ENCODE assay signal across 13 cellular contexts in the genomic region with DNA sequence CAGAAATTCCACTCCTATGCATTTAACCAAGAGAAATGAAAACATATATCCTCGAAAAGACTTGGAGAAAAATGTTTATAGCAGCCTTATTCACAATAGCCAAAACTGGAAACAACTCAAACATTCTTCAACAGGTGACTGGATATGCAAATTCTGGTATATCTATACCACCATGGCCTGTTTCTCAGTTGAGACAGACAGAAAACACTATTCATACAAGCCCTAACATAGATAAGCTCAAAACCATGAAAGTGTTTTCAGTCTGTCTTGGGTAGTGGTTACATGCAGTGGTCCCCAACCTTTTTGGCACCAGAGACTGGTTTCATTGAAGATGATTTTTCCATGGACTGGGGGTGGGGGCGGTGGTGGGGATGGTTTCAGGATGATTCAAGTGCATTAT.
DNase-seq lines count a peak whose midpoint lies in the region; ATAC-seq lines count a peak whose summit lies in the region.
"Had no signal": no experiment of that assay in that cellular context is flagged by ENCODE, and none has a peak within 500 bp of the region (broad histone marks: within the 10 kb centered on the region; RNA-seq: fewer than 3 reads in every experiment).

No MANE protein-coding gene starts in this region.

- no peaks in the 10 kb centered on the region for H3K4me1 Mint-ChIP-seq in activated T-helper 17 cell treated with anti-CD3 and anti-CD28 coated beads, Interleukin-2, amount 50 U/mL, for 72 hours
- H3K4me1 Mint-ChIP-seq in naive thymus-derived CD8-positive, alpha-beta T cell = no peaks in the 10 kb centered on the region
- H3K4me1 Mint-ChIP-seq: T-helper 17 cell had no signal

- H3K27ac Mint-ChIP-seq in activated T-helper 17 cell treated with anti-CD3 and anti-CD28 coated beads, Interleukin-2, amount 50 U/mL, for 72 hours = no peak overlapping the region
- H3K27ac Mint-ChIP-seq in naive thymus-derived CD8-positive, alpha-beta T cell = no peak overlapping the region
- H3K27ac Mint-ChIP-seq: T-helper 17 cell had no signal

- no peaks in the 10 kb centered on the region for H3K36me3 Mint-ChIP-seq in activated T-helper 17 cell treated with anti-CD3 and anti-CD28 coated beads, Interleukin-2, amount 50 U/mL, for 72 hours (ENCODE audit: low read depth)
- no peaks in the 10 kb centered on the region for H3K36me3 Mint-ChIP-seq in naive thymus-derived CD8-positive, alpha-beta T cell

- H3K27me3 Mint-ChIP-seq in activated T-helper 17 cell treated with anti-CD3 and anti-CD28 coated beads, Interleukin-2, amount 50 U/mL, for 72 hours = peaks cover 24% of the 10 kb centered on the region
- peaks cover 0 to 15% (median 3%) of the 10 kb centered on the region in 5 donors for H3K27me3 Mint-ChIP-seq in naive thymus-derived CD8-positive, alpha-beta T cell

- no peak overlapping the region for H3K4me3 Mint-ChIP-seq in activated T-helper 17 cell treated with anti-CD3 and anti-CD28 coated beads, Interleukin-2, amount 50 U/mL, for 72 hours
- H3K4me3 Mint-ChIP-seq in naive thymus-derived CD8-positive, alpha-beta T cell = no peak overlapping the region
- H3K4me3 Mint-ChIP-seq: T-helper 17 cell had no signal

- POLR2A ChIA-PET in naive thymus-derived CD8-positive, alpha-beta T cell (lab: Charles Lee) = no interaction called here

- H3K9me3 Mint-ChIP-seq in activated T-helper 17 cell treated with anti-CD3 and anti-CD28 coated beads, Interleukin-2, amount 50 U/mL, for 72 hours = no peaks in the 10 kb centered on the region
- no peaks in the 10 kb centered on the region for H3K9me3 Mint-ChIP-seq in naive thymus-derived CD8-positive, alpha-beta T cell

- no peak for DNase-seq in NCI-H146 (lab: John Stamatoyannopoulos, UW)
- no peak for DNase-seq in H4 (ENCODE audit: low spot score)
- DNase-seq in naive thymus-derived CD8-positive, alpha-beta T cell = no peak
- DNase-seq: effector CD4-positive, alpha-beta T cell; KG1; NCI-H1105 treated with DMSO at 0.1 percent for 48 hours; NCI-H226; T-helper 17 cell had no signal

- ATAC-seq in GM18858 (IDR thresholded peaks at IDR 0.05; ENCODE audit: unreplicated experiment) (peak; percentile 71), GM19395 (IDR thresholded peaks at IDR 0.05; ENCODE audit: unreplicated experiment) (peak; percentile 76), HG02884 (IDR thresholded peaks at IDR 0.05; ENCODE audit: unreplicated experiment) (peak; percentile 60)
- ATAC-seq in activated T-helper 17 cell treated with anti-CD3 and anti-CD28 coated beads, Interleukin-2, amount 50 U/mL, for 72 hours (replicated peaks) = peak; percentile 74
- no peak for ATAC-seq in naive thymus-derived CD8-positive, alpha-beta T cell
- ATAC-seq: Right ventricle myocardium inferior, T-helper 17 cell had no signal

Comparison
In these comparisons a context has a peak if more than half of its experiments do, and no peak if none do; other contexts are left out.
1. ATAC-seq: peak in GM18858 (single experiment), GM19395 (single experiment), HG02884 (single experiment) and activated T-helper 17 cell treated with anti-CD3 and anti-CD28 coated beads, Interleukin-2, amount 50 U/mL, for 72 hours (single experiment); none in naive thymus-derived CD8-positive, alpha-beta T cell (0 of 2).